In the genomic region with DNA sequence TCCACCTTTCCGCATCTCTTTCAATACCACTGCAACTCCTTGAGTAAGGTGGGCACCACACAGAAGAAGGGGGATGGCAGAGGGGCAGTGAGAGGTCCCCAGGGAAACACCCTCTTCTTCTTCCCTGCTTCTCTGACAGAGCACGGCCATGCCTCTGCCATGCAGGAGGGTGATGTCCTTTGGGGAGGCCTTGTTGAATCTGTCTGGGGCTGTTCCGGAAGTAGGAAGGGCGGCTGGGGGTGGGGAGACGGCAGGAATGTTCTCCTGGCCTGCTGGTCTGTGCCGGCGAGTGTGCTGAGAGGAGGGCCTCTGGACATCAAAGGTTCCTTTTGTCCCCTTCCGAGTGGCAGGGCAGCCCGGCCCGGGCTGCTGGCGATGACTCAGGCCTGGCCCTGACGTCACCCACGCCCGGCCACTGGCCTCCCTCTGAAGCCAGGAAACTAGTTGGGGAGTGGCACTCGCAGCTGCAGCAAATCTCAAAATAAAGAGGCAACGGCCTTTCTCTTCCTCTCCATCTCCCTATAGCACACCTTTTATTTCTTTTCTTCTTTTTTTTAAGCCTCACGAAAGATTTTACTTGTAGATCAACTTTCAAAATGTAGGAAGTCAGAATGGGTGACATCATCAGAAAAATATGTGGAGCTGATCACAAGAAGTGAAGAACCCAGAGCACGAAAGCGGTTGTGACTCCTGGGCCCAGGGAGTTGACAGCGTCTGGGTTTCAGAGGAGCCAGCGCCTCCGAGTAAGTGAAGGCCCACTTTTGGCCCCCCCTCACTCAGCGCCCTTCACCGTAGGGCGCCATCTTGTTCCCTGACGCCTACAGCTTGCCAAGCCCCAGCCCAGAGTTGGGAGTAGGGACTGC, we compare ENCODE assay signal across 1 cellular context.
A peak's percentile ranks its signal among the peaks of the same experiment; 100 is the strongest.
TF ChIP-seq lines count a peak whose summit lies in the region.

A gene with protein sequence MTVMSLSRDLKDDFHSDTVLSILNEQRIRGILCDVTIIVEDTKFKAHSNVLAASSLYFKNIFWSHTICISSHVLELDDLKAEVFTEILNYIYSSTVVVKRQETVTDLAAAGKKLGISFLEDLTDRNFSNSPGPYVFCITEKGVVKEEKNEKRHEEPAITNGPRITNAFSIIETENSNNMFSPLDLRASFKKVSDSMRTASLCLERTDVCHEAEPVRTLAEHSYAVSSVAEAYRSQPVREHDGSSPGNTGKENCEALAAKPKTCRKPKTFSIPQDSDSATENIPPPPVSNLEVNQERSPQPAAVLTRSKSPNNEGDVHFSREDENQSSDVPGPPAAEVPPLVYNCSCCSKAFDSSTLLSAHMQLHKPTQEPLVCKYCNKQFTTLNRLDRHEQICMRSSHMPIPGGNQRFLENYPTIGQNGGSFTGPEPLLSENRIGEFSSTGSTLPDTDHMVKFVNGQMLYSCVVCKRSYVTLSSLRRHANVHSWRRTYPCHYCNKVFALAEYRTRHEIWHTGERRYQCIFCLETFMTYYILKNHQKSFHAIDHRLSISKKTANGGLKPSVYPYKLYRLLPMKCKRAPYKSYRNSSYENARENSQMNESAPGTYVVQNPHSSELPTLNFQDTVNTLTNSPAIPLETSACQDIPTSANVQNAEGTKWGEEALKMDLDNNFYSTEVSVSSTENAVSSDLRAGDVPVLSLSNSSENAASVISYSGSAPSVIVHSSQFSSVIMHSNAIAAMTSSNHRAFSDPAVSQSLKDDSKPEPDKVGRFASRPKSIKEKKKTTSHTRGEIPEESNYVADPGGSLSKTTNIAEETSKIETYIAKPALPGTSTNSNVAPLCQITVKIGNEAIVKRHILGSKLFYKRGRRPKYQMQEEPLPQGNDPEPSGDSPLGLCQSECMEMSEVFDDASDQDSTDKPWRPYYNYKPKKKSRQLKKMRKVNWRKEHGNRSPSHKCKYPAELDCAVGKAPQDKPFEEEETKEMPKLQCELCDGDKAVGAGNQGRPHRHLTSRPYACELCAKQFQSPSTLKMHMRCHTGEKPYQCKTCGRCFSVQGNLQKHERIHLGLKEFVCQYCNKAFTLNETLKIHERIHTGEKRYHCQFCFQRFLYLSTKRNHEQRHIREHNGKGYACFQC (N-terminal part only) (plus strand): TSS at position 443 of the 863 bp plus-strand sequence. CDS start 73,885 bp downstream, outside the sequence.

TF ChIP-seq in K562, 482 proteins besides CTCF, POLR2A, EP300 and RAD21 (continued from another document):
- TF ChIP-seq NR2C2 (CRISPR knock-in tag; IDR thresholded peaks at IDR 0.05), result no peak
- TF ChIP-seq NR2C2 (tag; IDR thresholded peaks at IDR 0.05), result peak; percentile 67; the same call in 1 of the 2 replicates
- peak; percentile 72 for TF ChIP-seq BHLHE40 (IDR thresholded peaks at IDR 0.05; ENCODE audit: low read length)
- TF ChIP-seq, protein P1, sequence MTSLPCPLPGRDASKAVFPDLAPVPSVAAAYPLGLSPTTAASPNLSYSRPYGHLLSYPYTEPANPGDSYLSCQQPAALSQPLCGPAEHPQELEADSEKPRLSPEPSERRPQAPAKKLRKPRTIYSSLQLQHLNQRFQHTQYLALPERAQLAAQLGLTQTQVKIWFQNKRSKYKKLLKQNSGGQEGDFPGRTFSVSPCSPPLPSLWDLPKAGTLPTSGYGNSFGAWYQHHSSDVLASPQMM (CRISPR knock-in tag; IDR thresholded peaks at IDR 0.05), result no peak
- TF ChIP-seq, protein P2, sequence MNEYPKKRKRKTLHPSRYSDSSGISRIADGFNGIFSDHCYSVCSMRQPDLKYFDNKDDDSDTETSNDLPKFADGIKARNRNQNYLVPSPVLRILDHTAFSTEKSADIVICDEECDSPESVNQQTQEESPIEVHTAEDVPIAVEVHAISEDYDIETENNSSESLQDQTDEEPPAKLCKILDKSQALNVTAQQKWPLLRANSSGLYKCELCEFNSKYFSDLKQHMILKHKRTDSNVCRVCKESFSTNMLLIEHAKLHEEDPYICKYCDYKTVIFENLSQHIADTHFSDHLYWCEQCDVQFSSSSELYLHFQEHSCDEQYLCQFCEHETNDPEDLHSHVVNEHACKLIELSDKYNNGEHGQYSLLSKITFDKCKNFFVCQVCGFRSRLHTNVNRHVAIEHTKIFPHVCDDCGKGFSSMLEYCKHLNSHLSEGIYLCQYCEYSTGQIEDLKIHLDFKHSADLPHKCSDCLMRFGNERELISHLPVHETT (CRISPR knock-in tag; conservative IDR thresholded peaks at IDR 0.05 in 1 of 2, IDR thresholded peaks at IDR 0.05 in 1 of 2), result peak in 1 of 2 experiments; percentile 79; a peak in 2 of 4 replicates
- TF ChIP-seq ASH1L (IDR thresholded peaks at IDR 0.05; ENCODE audit: borderline replicate concordance, low read depth, partially characterized antibody), result peak; percentile 16
- no peak for TF ChIP-seq PTBP1 (IDR thresholded peaks at IDR 0.05; ENCODE audit: low read depth, low read length)
- TF ChIP-seq ZNF282 (CRISPR knock-in tag; IDR thresholded peaks at IDR 0.05), result no peak
- peak; percentile 41; the same call in 1 of the 2 replicates for TF ChIP-seq MEF2D (tag; conservative IDR thresholded peaks at IDR 0.05; ENCODE audit: low read depth)
- TF ChIP-seq BCL6 (CRISPR knock-in tag; IDR thresholded peaks at IDR 0.05), result no peak
- peak in 1 of 2 experiments; percentile 53; a peak in 1 of 4 replicates for TF ChIP-seq ETV6 (IDR thresholded peaks at IDR 0.05; ENCODE audit: borderline replicate concordance in 1 of 2, low read depth in 2 of 2, low read length in 1 of 2)
- TF ChIP-seq ETV6 (CRISPR knock-in tag; IDR thresholded peaks at IDR 0.05; ENCODE audit: borderline replicate concordance), result no peak
- TF ChIP-seq, protein P3, sequence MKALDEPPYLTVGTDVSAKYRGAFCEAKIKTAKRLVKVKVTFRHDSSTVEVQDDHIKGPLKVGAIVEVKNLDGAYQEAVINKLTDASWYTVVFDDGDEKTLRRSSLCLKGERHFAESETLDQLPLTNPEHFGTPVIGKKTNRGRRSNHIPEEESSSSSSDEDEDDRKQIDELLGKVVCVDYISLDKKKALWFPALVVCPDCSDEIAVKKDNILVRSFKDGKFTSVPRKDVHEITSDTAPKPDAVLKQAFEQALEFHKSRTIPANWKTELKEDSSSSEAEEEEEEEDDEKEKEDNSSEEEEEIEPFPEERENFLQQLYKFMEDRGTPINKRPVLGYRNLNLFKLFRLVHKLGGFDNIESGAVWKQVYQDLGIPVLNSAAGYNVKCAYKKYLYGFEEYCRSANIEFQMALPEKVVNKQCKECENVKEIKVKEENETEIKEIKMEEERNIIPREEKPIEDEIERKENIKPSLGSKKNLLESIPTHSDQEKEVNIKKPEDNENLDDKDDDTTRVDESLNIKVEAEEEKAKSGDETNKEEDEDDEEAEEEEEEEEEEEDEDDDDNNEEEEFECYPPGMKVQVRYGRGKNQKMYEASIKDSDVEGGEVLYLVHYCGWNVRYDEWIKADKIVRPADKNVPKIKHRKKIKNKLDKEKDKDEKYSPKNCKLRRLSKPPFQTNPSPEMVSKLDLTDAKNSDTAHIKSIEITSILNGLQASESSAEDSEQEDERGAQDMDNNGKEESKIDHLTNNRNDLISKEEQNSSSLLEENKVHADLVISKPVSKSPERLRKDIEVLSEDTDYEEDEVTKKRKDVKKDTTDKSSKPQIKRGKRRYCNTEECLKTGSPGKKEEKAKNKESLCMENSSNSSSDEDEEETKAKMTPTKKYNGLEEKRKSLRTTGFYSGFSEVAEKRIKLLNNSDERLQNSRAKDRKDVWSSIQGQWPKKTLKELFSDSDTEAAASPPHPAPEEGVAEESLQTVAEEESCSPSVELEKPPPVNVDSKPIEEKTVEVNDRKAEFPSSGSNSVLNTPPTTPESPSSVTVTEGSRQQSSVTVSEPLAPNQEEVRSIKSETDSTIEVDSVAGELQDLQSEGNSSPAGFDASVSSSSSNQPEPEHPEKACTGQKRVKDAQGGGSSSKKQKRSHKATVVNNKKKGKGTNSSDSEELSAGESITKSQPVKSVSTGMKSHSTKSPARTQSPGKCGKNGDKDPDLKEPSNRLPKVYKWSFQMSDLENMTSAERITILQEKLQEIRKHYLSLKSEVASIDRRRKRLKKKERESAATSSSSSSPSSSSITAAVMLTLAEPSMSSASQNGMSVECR (CRISPR knock-in tag; IDR thresholded peaks at IDR 0.05), result peak; percentile 44; the same call in 1 of the 2 replicates
- no peak for TF ChIP-seq NR2C1 (IDR thresholded peaks at IDR 0.05)
- peak; percentile 59 for TF ChIP-seq NR2C1 (tag; IDR thresholded peaks at IDR 0.05)
- TF ChIP-seq, protein P4, sequence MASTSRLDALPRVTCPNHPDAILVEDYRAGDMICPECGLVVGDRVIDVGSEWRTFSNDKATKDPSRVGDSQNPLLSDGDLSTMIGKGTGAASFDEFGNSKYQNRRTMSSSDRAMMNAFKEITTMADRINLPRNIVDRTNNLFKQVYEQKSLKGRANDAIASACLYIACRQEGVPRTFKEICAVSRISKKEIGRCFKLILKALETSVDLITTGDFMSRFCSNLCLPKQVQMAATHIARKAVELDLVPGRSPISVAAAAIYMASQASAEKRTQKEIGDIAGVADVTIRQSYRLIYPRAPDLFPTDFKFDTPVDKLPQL (IDR thresholded peaks at IDR 0.05; ENCODE audit: extremely low read depth, insufficient read length), result peak; percentile 64
- TF ChIP-seq SOX6 (IDR thresholded peaks at IDR 0.05), result peak; percentile 59; the same call in 1 of the 2 replicates
- TF ChIP-seq, protein P5, sequence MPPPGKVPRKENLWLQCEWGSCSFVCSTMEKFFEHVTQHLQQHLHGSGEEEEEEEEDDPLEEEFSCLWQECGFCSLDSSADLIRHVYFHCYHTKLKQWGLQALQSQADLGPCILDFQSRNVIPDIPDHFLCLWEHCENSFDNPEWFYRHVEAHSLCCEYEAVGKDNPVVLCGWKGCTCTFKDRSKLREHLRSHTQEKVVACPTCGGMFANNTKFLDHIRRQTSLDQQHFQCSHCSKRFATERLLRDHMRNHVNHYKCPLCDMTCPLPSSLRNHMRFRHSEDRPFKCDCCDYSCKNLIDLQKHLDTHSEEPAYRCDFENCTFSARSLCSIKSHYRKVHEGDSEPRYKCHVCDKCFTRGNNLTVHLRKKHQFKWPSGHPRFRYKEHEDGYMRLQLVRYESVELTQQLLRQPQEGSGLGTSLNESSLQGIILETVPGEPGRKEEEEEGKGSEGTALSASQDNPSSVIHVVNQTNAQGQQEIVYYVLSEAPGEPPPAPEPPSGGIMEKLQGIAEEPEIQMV (tag; conservative IDR thresholded peaks at IDR 0.05; ENCODE audit: low read depth), result no peak
- peak; percentile 53 for TF ChIP-seq PHF20 (IDR thresholded peaks at IDR 0.05; ENCODE audit: partially characterized antibody)
- TF ChIP-seq MAZ (CRISPR knock-in tag; conservative IDR thresholded peaks at IDR 0.05 in 1 of 2, IDR thresholded peaks at IDR 0.05 in 1 of 2), result peak; percentile 23 to 56; a peak in 3 of 4 replicates
- TF ChIP-seq ZNF121 (CRISPR knock-in tag; conservative IDR thresholded peaks at IDR 0.05), result no peak
- TF ChIP-seq TBP (optimal IDR thresholded peaks at IDR 0.05; ENCODE audit: low read depth, low read length), result peak; percentile 20
- TF ChIP-seq SMAD2 (IDR thresholded peaks at IDR 0.05; ENCODE audit: low read depth, low read length), result no peak
- TF ChIP-seq RHOXF2B (CRISPR knock-in tag; conservative IDR thresholded peaks at IDR 0.05), result 0 out of 2 replicates have a peak, but pooled peaks have one; percentile 13
- no peak for TF ChIP-seq SLC30A9 (CRISPR knock-in tag; IDR thresholded peaks at IDR 0.05)
- TF ChIP-seq, protein P6, sequence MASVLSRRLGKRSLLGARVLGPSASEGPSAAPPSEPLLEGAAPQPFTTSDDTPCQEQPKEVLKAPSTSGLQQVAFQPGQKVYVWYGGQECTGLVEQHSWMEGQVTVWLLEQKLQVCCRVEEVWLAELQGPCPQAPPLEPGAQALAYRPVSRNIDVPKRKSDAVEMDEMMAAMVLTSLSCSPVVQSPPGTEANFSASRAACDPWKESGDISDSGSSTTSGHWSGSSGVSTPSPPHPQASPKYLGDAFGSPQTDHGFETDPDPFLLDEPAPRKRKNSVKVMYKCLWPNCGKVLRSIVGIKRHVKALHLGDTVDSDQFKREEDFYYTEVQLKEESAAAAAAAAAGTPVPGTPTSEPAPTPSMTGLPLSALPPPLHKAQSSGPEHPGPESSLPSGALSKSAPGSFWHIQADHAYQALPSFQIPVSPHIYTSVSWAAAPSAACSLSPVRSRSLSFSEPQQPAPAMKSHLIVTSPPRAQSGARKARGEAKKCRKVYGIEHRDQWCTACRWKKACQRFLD (CRISPR knock-in tag; IDR thresholded peaks at IDR 0.05), result peak; percentile 83
- 0 out of 2 replicates have a peak, but pooled peaks have one; percentile 15 for TF ChIP-seq SMARCA5 (IDR thresholded peaks at IDR 0.05)
- peak; percentile 81; the same call in 1 of the 2 replicates for TF ChIP-seq MYNN (IDR thresholded peaks at IDR 0.05)
- no peak for TF ChIP-seq MYNN (CRISPR knock-in tag; IDR thresholded peaks at IDR 0.05)
